9 cellular contexts compared by ENCODE assay signal in genomic region chr17:1736348-1737281, GRCh38. TPM values are rescaled to one million over a fixed set of nuclear protein-coding genes. Genes with fewer than 3 reads are reported as not detected.
DNase-seq lines count a peak whose midpoint lies in the region; ATAC-seq lines count a peak whose summit lies in the region.
"Had no signal": no experiment of that assay in that cellular context is flagged by ENCODE, and none has a peak within 500 bp of the region (broad histone marks: within the 10 kb centered on the region; RNA-seq: fewer than 3 reads in every experiment).

No MANE protein-coding gene starts in this region.

- H3K36me3 Mint-ChIP-seq in activated CD4-positive, alpha-beta T cell treated with anti-CD3 and anti-CD28 coated beads for 36 hours (ENCODE audit: low read depth) = peaks cover 3% of the 10 kb centered on the region
- peaks cover 21% of the 10 kb centered on the region for H3K36me3 Mint-ChIP-seq in activated CD4-positive, alpha-beta T cell treated with anti-CD3 and anti-CD28 coated beads, Interleukin-2, amount 10 ng/mL, durations not matched to agents 7 days and 5 days (ENCODE audit: low read depth)

- CTCF ChIA-PET in activated CD4-positive, alpha-beta T cell treated with anti-CD3 and anti-CD28 coated beads for 36 hours (lab: Charles Lee) = interaction anchor here (0.6 to 2.1 kb wide), 7 partner anchors 9 to 1713 kb away, joined by 3 to 12 read pairs (median 3); no protein-coding TSS in a partner anchor
- CTCF ChIA-PET in activated CD4-positive, alpha-beta T cell treated with anti-CD3 and anti-CD28 coated beads, Interleukin-2, amount 10 ng/mL, durations not matched to agents 7 days and 5 days (lab: Charles Lee) = interaction anchor here (2.1 kb wide), 1 partner anchor 15 kb away, joined by 8 read pairs; no protein-coding TSS in a partner anchor

- intact Hi-C loops in activated CD4-positive, alpha-beta T cell treated with anti-CD3 and anti-CD28 coated beads for 36 hours (cut with DNase I, micrococcal nuclease) = no loop called here

- H3K27me3 Mint-ChIP-seq in activated CD4-positive, alpha-beta T cell treated with anti-CD3 and anti-CD28 coated beads for 36 hours = no peaks in the 10 kb centered on the region
- no peaks in the 10 kb centered on the region for H3K27me3 Mint-ChIP-seq in activated CD4-positive, alpha-beta T cell treated with anti-CD3 and anti-CD28 coated beads, Interleukin-2, amount 10 ng/mL, durations not matched to agents 7 days and 5 days
- H3K27me3 Mint-ChIP-seq: naive B cell had no signal

- peak; percentile 91 for ATAC-seq in activated CD4-positive, alpha-beta T cell treated with anti-CD3 and anti-CD28 coated beads for 36 hours
- ATAC-seq in GM21825 (IDR thresholded peaks at IDR 0.05; ENCODE audit: unreplicated experiment) = no peak
- ATAC-seq in HG03342 (IDR thresholded peaks at IDR 0.05; ENCODE audit: unreplicated experiment) = no peak
- no peak for ATAC-seq in HG03108 (IDR thresholded peaks at IDR 0.05; ENCODE audit: unreplicated experiment)

- POLR2A ChIA-PET in activated CD4-positive, alpha-beta T cell treated with anti-CD3 and anti-CD28 coated beads for 36 hours (lab: Charles Lee) = interaction anchor here (0.6 kb wide), 1 partner anchor 632 kb away, joined by 3 read pairs; no protein-coding TSS in a partner anchor
- POLR2A ChIA-PET in activated CD4-positive, alpha-beta T cell treated with anti-CD3 and anti-CD28 coated beads, Interleukin-2, amount 10 ng/mL, durations not matched to agents 7 days and 5 days (lab: Charles Lee) = no interaction called here

- H3K4me3 Mint-ChIP-seq in activated CD4-positive, alpha-beta T cell treated with anti-CD3 and anti-CD28 coated beads for 36 hours = no peak overlapping the region
- H3K4me3 Mint-ChIP-seq in activated CD4-positive, alpha-beta T cell treated with anti-CD3 and anti-CD28 coated beads, Interleukin-2, amount 10 ng/mL, durations not matched to agents 7 days and 5 days = no peak overlapping the region

- H3K27ac ChIP-seq in skin epidermis = peak overlapping the region in 12 of 21 experiments; percentile 5 to 80 (median 37)

- peak; percentile 89 for DNase-seq in activated CD4-positive, alpha-beta T cell treated with anti-CD3 and anti-CD28 coated beads for 36 hours
- DNase-seq in activated CD4-positive, alpha-beta T cell treated with anti-CD3 and anti-CD28 coated beads, Interleukin-2, amount 10 ng/mL, durations not matched to agents 7 days and 5 days = no peak
- DNase-seq in UCSD-AML1 (lab: John Stamatoyannopoulos, UW; ENCODE audit: unreplicated experiment) (peak; percentile 72), fibroblast of the conjunctiva (ENCODE audit: low read depth) (peak; percentile 60)
- DNase-seq: naive B cell had no signal

- no peak overlapping the region for H3K4me3 ChIP-seq in skin epidermis

- no peaks in the 10 kb centered on the region for H3K9me3 Mint-ChIP-seq in activated CD4-positive, alpha-beta T cell treated with anti-CD3 and anti-CD28 coated beads for 36 hours (ENCODE audit: low read depth)
- H3K9me3 Mint-ChIP-seq in activated CD4-positive, alpha-beta T cell treated with anti-CD3 and anti-CD28 coated beads, Interleukin-2, amount 10 ng/mL, durations not matched to agents 7 days and 5 days = no peaks in the 10 kb centered on the region
- H3K9me3 Mint-ChIP-seq: naive B cell had no signal

- peak overlapping the region; percentile 71 for H3K27ac Mint-ChIP-seq in activated CD4-positive, alpha-beta T cell treated with anti-CD3 and anti-CD28 coated beads for 36 hours
- no peak overlapping the region for H3K27ac Mint-ChIP-seq in activated CD4-positive, alpha-beta T cell treated with anti-CD3 and anti-CD28 coated beads, Interleukin-2, amount 10 ng/mL, durations not matched to agents 7 days and 5 days

- peaks cover 20% of the 10 kb centered on the region for H3K4me1 Mint-ChIP-seq in activated CD4-positive, alpha-beta T cell treated with anti-CD3 and anti-CD28 coated beads for 36 hours
- H3K4me1 Mint-ChIP-seq in activated CD4-positive, alpha-beta T cell treated with anti-CD3 and anti-CD28 coated beads, Interleukin-2, amount 10 ng/mL, durations not matched to agents 7 days and 5 days = peaks cover 13% of the 10 kb centered on the region

RNA-seq across cellular contexts. Expression of gene SERPINF2, which starts 6.1 kb away (rescaled TPM):
- under 1 TPM in 1 of 2 experiments, not detected in 1; 0.12 TPM for total RNA-seq in activated CD4-positive, alpha-beta T cell treated with anti-CD3 and anti-CD28 coated beads for 36 hours
- total RNA-seq in activated CD4-positive, alpha-beta T cell treated with anti-CD3 and anti-CD28 coated beads, Interleukin-2, amount 10 ng/mL, durations not matched to agents 7 days and 5 days = 1 to 10 TPM in 1 of 2 experiments, under 1 TPM in 1; 0.79 to 1.3 TPM

RNA-seq across cellular contexts. Expression of gene WDR81, which starts 12.1 kb away (rescaled TPM):
- 1 to 10 TPM; 6.9 to 8.6 TPM for total RNA-seq in activated CD4-positive, alpha-beta T cell treated with anti-CD3 and anti-CD28 coated beads for 36 hours
- 10 to 100 TPM; 50.7 to 57.9 TPM for total RNA-seq in activated CD4-positive, alpha-beta T cell treated with anti-CD3 and anti-CD28 coated beads, Interleukin-2, amount 10 ng/mL, durations not matched to agents 7 days and 5 days

RNA-seq across cellular contexts. Expression of gene SERPINF1, which starts 25.2 kb away (rescaled TPM):
- under 1 TPM; 0.27 to 0.47 TPM for total RNA-seq in activated CD4-positive, alpha-beta T cell treated with anti-CD3 and anti-CD28 coated beads for 36 hours
- 1 to 10 TPM; 1.3 to 2.0 TPM for total RNA-seq in activated CD4-positive, alpha-beta T cell treated with anti-CD3 and anti-CD28 coated beads, Interleukin-2, amount 10 ng/mL, durations not matched to agents 7 days and 5 days

RNA-seq across cellular contexts. Expression of gene TLCD2, which starts 26.4 kb away (rescaled TPM):
- total RNA-seq in activated CD4-positive, alpha-beta T cell treated with anti-CD3 and anti-CD28 coated beads for 36 hours = under 1 TPM; 0.30 to 0.39 TPM
- under 1 TPM; 0.07 to 0.12 TPM for total RNA-seq in activated CD4-positive, alpha-beta T cell treated with anti-CD3 and anti-CD28 coated beads, Interleukin-2, amount 10 ng/mL, durations not matched to agents 7 days and 5 days

RNA-seq across cellular contexts. Expression of gene PRPF8, which starts 51.9 kb away (rescaled TPM):
- total RNA-seq in activated CD4-positive, alpha-beta T cell treated with anti-CD3 and anti-CD28 coated beads for 36 hours = 100 to 1,000 TPM; 391 to 425 TPM
- total RNA-seq in activated CD4-positive, alpha-beta T cell treated with anti-CD3 and anti-CD28 coated beads, Interleukin-2, amount 10 ng/mL, durations not matched to agents 7 days and 5 days = 100 to 1,000 TPM; 302 to 316 TPM

Comparison
In these comparisons a context has a peak if more than half of its experiments do, and no peak if none do; other contexts are left out.
1. RNA of gene WDR81, which starts 12.1 kb away (total RNA-seq): 50.7 to 57.9 TPM in activated CD4-positive, alpha-beta T cell treated with anti-CD3 and anti-CD28 coated beads, Interleukin-2, amount 10 ng/mL, durations not matched to agents 7 days and 5 days; 6.9 to 8.6 TPM in activated CD4-positive, alpha-beta T cell treated with anti-CD3 and anti-CD28 coated beads for 36 hours; every median in the first group is over 4 times any median in the second.